Comparison of ENCODE assay signal across 8 cellular contexts in the genomic region with DNA sequence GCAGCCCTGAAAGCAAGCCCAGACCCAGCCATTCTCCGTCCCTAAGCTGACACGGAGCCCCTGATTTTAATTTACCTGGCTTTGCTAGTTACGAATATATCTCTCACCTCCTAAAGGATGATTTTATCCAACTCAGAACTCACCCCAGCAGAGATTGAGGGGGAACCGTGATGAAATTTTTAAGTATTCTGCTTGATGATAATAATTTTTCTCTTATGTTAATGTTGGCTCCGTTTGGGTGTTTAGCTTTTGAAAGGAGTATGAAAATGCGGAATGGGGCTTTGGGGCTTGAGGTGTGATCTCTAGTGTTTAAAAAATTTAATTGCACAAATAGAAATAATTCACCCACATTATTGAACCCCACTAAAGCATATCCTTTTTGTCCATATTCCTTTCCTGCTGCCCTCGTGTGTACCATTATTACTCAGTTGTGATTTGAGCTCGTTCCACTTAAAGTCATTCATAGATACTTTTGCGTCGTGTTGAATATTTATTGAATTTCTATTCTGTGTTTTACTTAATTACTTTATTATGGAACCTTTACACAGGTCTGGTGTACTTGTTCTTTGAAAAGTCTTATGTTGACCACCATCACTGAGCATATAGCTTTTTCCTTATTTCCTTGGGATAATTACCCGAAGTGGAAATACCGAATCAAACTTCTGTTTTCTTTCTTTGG. TPM values are rescaled to one million over a fixed set of nuclear protein-coding genes. Genes with fewer than 3 reads are reported as not detected.
DNase-seq lines count a peak whose midpoint lies in the region; ATAC-seq and TF ChIP-seq lines count a peak whose summit lies in the region.

No MANE protein-coding gene starts in this region.

- TF ChIP-seq CTCF in liver (IDR thresholded peaks at IDR 0.05; ENCODE audit: low read depth, low read length, missing input control): no peak
- TF ChIP-seq CTCF in tibial artery (IDR thresholded peaks at IDR 0.05): no peak

- H3K27me3 ChIP-seq in liver (ENCODE audit: control insufficient read depth in 4 of 4, insufficient read depth in 4 of 4, low read length in 3 of 4): no peaks in the 10 kb centered on the region
- H3K27me3 ChIP-seq in tibial artery: no peaks in the 10 kb centered on the region

- H3K9me3 ChIP-seq in liver (ENCODE audit: control insufficient read depth in 4 of 4, low read length in 3 of 4) (no peaks in the 10 kb centered on the region), tibial artery (no peaks in the 10 kb centered on the region)

- H3K4me1 ChIP-seq in liver (ENCODE audit: control insufficient read depth in 4 of 4, insufficient read depth in 4 of 4, low read length in 3 of 4) (peaks cover 2 to 21% (median 12%) of the 10 kb centered on the region in 4 donors), tibial artery (peaks cover 0 to 22% (median 11%) of the 10 kb centered on the region in 4 donors)

- H3K27me3 Mint-ChIP-seq in activated T-cell treated with anti-CD3 and anti-CD28 coated beads, Interleukin-2, amount 50 U/mL, for 4 hours (ENCODE audit: low read depth): no peaks in the 10 kb centered on the region

- no peaks in the 10 kb centered on the region for H3K9me3 Mint-ChIP-seq in activated T-cell treated with anti-CD3 and anti-CD28 coated beads, Interleukin-2, amount 50 U/mL, for 4 hours

- no peaks in the 10 kb centered on the region for H3K36me3 ChIP-seq in liver (ENCODE audit: control insufficient read depth in 4 of 4, insufficient read depth in 3 of 4, low read depth in 1 of 4, low read length in 3 of 4)
- no peaks in the 10 kb centered on the region for H3K36me3 ChIP-seq in tibial artery

- H3K36me3 Mint-ChIP-seq in activated T-cell treated with anti-CD3 and anti-CD28 coated beads, Interleukin-2, amount 50 U/mL, for 4 hours (ENCODE audit: insufficient read depth): peaks cover 3% of the 10 kb centered on the region

- no peak for DNase-seq in activated T-cell treated with anti-CD3 and anti-CD28 coated beads, Interleukin-2, amount 50 U/mL, for 4 hours
- no peak for DNase-seq in activated T-cell treated with anti-CD3 and anti-CD28 coated beads for 4 hours
- DNase-seq in tibial artery: no peak
- no peak for DNase-seq in cortex of kidney (lab: John Stamatoyannopoulos, UW)
- no peak for DNase-seq in NCI-H146 treated with DMSO at 0.1 percent for 48 hours (lab: John Stamatoyannopoulos, UW; ENCODE audit: unreplicated experiment)
- no peak for DNase-seq in SK-N-DZ (ENCODE audit: low spot score)

- H3K9ac ChIP-seq in liver (ENCODE audit: low read depth in 1 of 2, low read length in 2 of 2): peak overlapping the region; percentile 52 to 89

- H3K4me1 Mint-ChIP-seq in activated T-cell treated with anti-CD3 and anti-CD28 coated beads, Interleukin-2, amount 50 U/mL, for 4 hours (ENCODE audit: low read depth): peaks cover 50% of the 10 kb centered on the region

- ATAC-seq in activated T-cell treated with anti-CD3 and anti-CD28 coated beads, Interleukin-2, amount 50 U/mL, for 4 hours: no peak

- 12% methylated on average over 12 of the region's 12 CpGs for WGBS in liver

- intact Hi-C loops in tibial artery (cut with DNase I; ENCODE audit: low total_unique reads): no loop called here

- peak overlapping the region; percentile 86 for H3K4me3 Mint-ChIP-seq in activated T-cell treated with anti-CD3 and anti-CD28 coated beads, Interleukin-2, amount 50 U/mL, for 4 hours

- H3K27ac ChIP-seq in angular gyrus (ENCODE audit: low read depth, low read length) (peak overlapping the region; percentile 76), liver (ENCODE audit: low read depth in 1 of 2, low read length in 2 of 2) (peak overlapping the region; percentile 89 to 91), tibial artery (peak overlapping the region; percentile 89 to 99)

- no peak for TF ChIP-seq RAD21 in liver (IDR thresholded peaks at IDR 0.05)

- H3K4me3 ChIP-seq in liver (ENCODE audit: low read depth in 1 of 3, low read length in 3 of 3): peak overlapping the region; percentile 71 to 97 (median 90)
- H3K4me3 ChIP-seq in tibial artery: peak overlapping the region; percentile 65 to 100

TF ChIP-seq in liver, 16 proteins besides CTCF, POLR2A, EP300 and RAD21:
- TF ChIP-seq REST (IDR thresholded peaks at IDR 0.05) (no peak), HNF4A (conservative IDR thresholded peaks at IDR 0.05) (no peak), YY1 (IDR thresholded peaks at IDR 0.05) (no peak)

RNA-seq across cellular contexts. Expression of gene PRPSAP2, which starts 0.8 kb away (rescaled TPM):
- 10 to 100 TPM; 41.6 to 50.4 (median 47.5) TPM for total RNA-seq in activated T-cell treated with anti-CD3 and anti-CD28 coated beads, Interleukin-2, amount 50 U/mL, for 4 hours
- total RNA-seq in liver: 10 to 100 TPM; 22.2 to 31.4 TPM
- 10 to 100 TPM; 10.2 to 11.3 TPM for polyA plus RNA-seq in liver
- 140 and 153 TPM in 2 replicates for polyA plus RNA-seq in SK-N-DZ (2014; cell fraction: cytosol; rRNA removed)
- polyA plus RNA-seq in SK-N-DZ (2014; cell fraction: nucleus; rRNA removed): 62.1 and 72.3 TPM in 2 replicates
